25 cellular contexts compared by ENCODE assay signal in genomic region chr1:21349693-21350092, GRCh38.
"Had no signal": no experiment of that assay in that cellular context is flagged by ENCODE, and none has a peak within 500 bp of the region (broad histone marks: within the 10 kb centered on the region; RNA-seq: fewer than 3 reads in every experiment).

No MANE protein-coding gene starts in this region.

- H3K27ac ChIP-seq: esophagus squamous epithelium, lower lobe of right lung, neutrophil, pancreas, right lobe of liver, suprapubic skin, vagina had no signal

- H3K27me3 ChIP-seq: pancreas, right lobe of liver, suprapubic skin, vagina had no signal

- FAIRE-seq: endometrium, frontal cortex, keratinocyte, pancreas, small intestine had no signal

- H3K9me3 ChIP-seq: esophagus squamous epithelium, lower lobe of right lung, neutrophil, pancreas, right lobe of liver, suprapubic skin, vagina had no signal

- H3K36me3 ChIP-seq: esophagus squamous epithelium, lower lobe of right lung, neutrophil, pancreas, right lobe of liver, suprapubic skin, vagina had no signal

- ATAC-seq: effector memory CD8-positive, alpha-beta T cell; left ventricle myocardium superior; lower lobe of right lung; naive thymus-derived CD8-positive, alpha-beta T cell; pancreas; right lobe of liver; stimulated activated naive CD8-positive, alpha-beta T cell treated with anti-CD3 and anti-CD28 coated beads, Interleukin-15, amount 100 ng/mL, for 72 hours had no signal

- H3K4me3 ChIP-seq: esophagus squamous epithelium, lower lobe of right lung, pancreas, right lobe of liver, suprapubic skin, vagina had no signal

- DNase-seq: cortex of kidney; effector memory CD8-positive, alpha-beta T cell; erythroblast; esophagus squamous epithelium; head of caudate nucleus; left ventricle myocardium superior; lower lobe of right lung; naive thymus-derived CD8-positive, alpha-beta T cell; pancreas; retina; right lobe of liver; small intestine; stimulated activated CD4-positive, alpha-beta T cell treated with anti-CD3 and anti-CD28 coated beads, Interleukin-12 subunit alpha, Interleukin-12 subunit beta, amount 100 ng/mL, for 4 hours; stimulated activated CD4-positive, alpha-beta T cell treated with anti-CD3 and anti-CD28 coated beads, Interleukin-1b, Interleukin-23, amount 100 ng/mL, for 48 hours; stimulated activated CD4-positive, alpha-beta T cell treated with anti-CD3 and anti-CD28 coated beads, Interleukin-4, amount 100 ng/mL, for 1 hour; stimulated activated CD8-positive, alpha-beta memory T cell treated with anti-CD3 and anti-CD28 coated beads, Interleukin-4, amount 100 ng/mL, for 48 hours; stimulated activated naive CD4-positive, alpha-beta T cell; stimulated activated naive CD8-positive, alpha-beta T cell treated with anti-CD3 and anti-CD28 coated beads, Interleukin-15, amount 100 ng/mL, for 72 hours; trophoblast cell had no signal

- H3K4me1 ChIP-seq: pancreas had no signal
